ENCODE assay signal across 27 cellular contexts in genomic region chr3:58742239-58742638, GRCh38.
"Had no signal": no experiment of that assay in that cellular context is flagged by ENCODE, and none has a peak within 500 bp of the region (broad histone marks: within the 10 kb centered on the region; RNA-seq: fewer than 3 reads in every experiment).

No MANE protein-coding gene starts in this region.

- H3K27me3 ChIP-seq: esophagus muscularis mucosa, foreskin keratinocyte, gastroesophageal sphincter, heart left ventricle, hepatocyte, left lung, ovary, tibial nerve, upper lobe of right lung, uterus had no signal

- DNase-seq: dermis blood vessel endothelial cell; effector memory CD4-positive, alpha-beta T cell; foreskin keratinocyte; heart left ventricle; kidney; left lung; mesenchymal stem cell; midbrain; naive thymus-derived CD8-positive, alpha-beta T cell; occipital lobe; ovary; posterior cingulate gyrus; psoas muscle; right cardiac atrium; stimulated activated CD4-positive, alpha-beta T cell treated with anti-CD3 and anti-CD28 coated beads, Interleukin-15, amount 100 ng/mL, for 24 hours; stimulated activated CD4-positive, alpha-beta T cell treated with anti-CD3 and anti-CD28 coated beads, Interleukin-2, amount 100 ng/mL, for 48 hours; stimulated activated naive B cell treated with anti-CD40 and anti-IgM and Interleukin-4, amounts not matched to agents 10 μg/mL and 1 μg/mL and 100 μg/mL, for 72 hours; upper lobe of right lung; uterus had no signal

- H3K27ac ChIP-seq: coronary artery, esophagus muscularis mucosa, foreskin keratinocyte, gastroesophageal sphincter, heart left ventricle, hepatocyte, left lung, ovary, psoas muscle, skin epidermis, thoracic aorta, tibial nerve, upper lobe of right lung, uterus had no signal

- H3K9me3 ChIP-seq: esophagus muscularis mucosa, gastroesophageal sphincter, heart left ventricle, left lung, ovary, psoas muscle, thoracic aorta, tibial nerve, upper lobe of right lung, uterus had no signal

- H3K4me1 Mint-ChIP-seq: naive thymus-derived CD8-positive, alpha-beta T cell; stimulated activated naive B cell treated with anti-CD40 and anti-IgM and Interleukin-4, amounts not matched to agents 10 μg/mL and 1 μg/mL and 100 μg/mL, for 72 hours had no signal

- H3K27ac Mint-ChIP-seq: naive thymus-derived CD8-positive, alpha-beta T cell; stimulated activated naive B cell treated with anti-CD40 and anti-IgM and Interleukin-4, amounts not matched to agents 10 μg/mL and 1 μg/mL and 100 μg/mL, for 72 hours; stimulated activated naive CD8-positive, alpha-beta T cell treated with anti-CD3 and anti-CD28 coated beads, Interleukin-15, Interleukin-2, amounts not matched to agents 100 ng/mL and 50 ng/mL, for 24 hours had no signal

- ATAC-seq: foreskin keratinocyte; gastroesophageal sphincter; heart left ventricle; left lung; naive thymus-derived CD8-positive, alpha-beta T cell; psoas muscle; right cardiac atrium; stimulated activated naive B cell treated with anti-CD40 and anti-IgM and Interleukin-4, amounts not matched to agents 10 μg/mL and 1 μg/mL and 100 μg/mL, for 72 hours; upper lobe of right lung had no signal

- H3K36me3 Mint-ChIP-seq: naive thymus-derived CD8-positive, alpha-beta T cell; stimulated activated naive B cell treated with anti-CD40 and anti-IgM and Interleukin-4, amounts not matched to agents 10 μg/mL and 1 μg/mL and 100 μg/mL, for 72 hours had no signal

- H3K9me3 Mint-ChIP-seq: stimulated activated naive B cell treated with anti-CD40 and anti-IgM and Interleukin-4, amounts not matched to agents 10 μg/mL and 1 μg/mL and 100 μg/mL, for 72 hours; stimulated activated naive CD8-positive, alpha-beta T cell treated with anti-CD3 and anti-CD28 coated beads, Interleukin-15, Interleukin-2, amounts not matched to agents 100 ng/mL and 50 ng/mL, for 24 hours had no signal

- H3K27me3 Mint-ChIP-seq: stimulated activated naive B cell treated with anti-CD40 and anti-IgM and Interleukin-4, amounts not matched to agents 10 μg/mL and 1 μg/mL and 100 μg/mL, for 72 hours had no signal

- H3K4me3 ChIP-seq: coronary artery, esophagus muscularis mucosa, gastroesophageal sphincter, heart left ventricle, hepatocyte, left lung, ovary, psoas muscle, skin epidermis, thoracic aorta, tibial nerve, upper lobe of right lung, uterus had no signal

- H3K4me3 Mint-ChIP-seq: naive thymus-derived CD8-positive, alpha-beta T cell; stimulated activated naive B cell treated with anti-CD40 and anti-IgM and Interleukin-4, amounts not matched to agents 10 μg/mL and 1 μg/mL and 100 μg/mL, for 72 hours; stimulated activated naive CD8-positive, alpha-beta T cell treated with anti-CD3 and anti-CD28 coated beads, Interleukin-15, Interleukin-2, amounts not matched to agents 100 ng/mL and 50 ng/mL, for 24 hours had no signal
